Comparison of ENCODE assay signal across 8 cellular contexts in genomic region chr5:91280062-91280941, GRCh38.
DNase-seq lines count a peak whose midpoint lies in the region; ATAC-seq and TF ChIP-seq lines count a peak whose summit lies in the region.

No MANE protein-coding gene starts in this region.

- H3K27me3 ChIP-seq in A673 (replicated peaks; ENCODE audit: insufficient read depth, low read depth, low read length, poor library complexity), result no peaks in the 10 kb centered on the region

- intact Hi-C loops in A673 (cut with micrococcal nuclease; ENCODE audit: unreplicated experiment), result loop anchor here (2.0 to 10.0 kb wide), 2 partner anchors 100 to 176 kb away; no protein-coding TSS in a partner anchor

- POLR2A ChIA-PET in A673 (lab: Charles Lee; ENCODE audit: low non-redundant PET), result interaction anchor here (0.7 kb wide), 2 partner anchors 15 to 89 kb away, joined by 3 to 4 read pairs; no protein-coding TSS in a partner anchor

- peak; percentile 41 for TF ChIP-seq POLR2A in GM18526 (IDR thresholded peaks at IDR 0.05; ENCODE audit: extremely low read depth, insufficient read length)

- no peaks in the 10 kb centered on the region for H3K36me3 ChIP-seq in A673 (ENCODE audit: insufficient read depth, low read length, poor library complexity, severe bottlenecking)

- H3K4me1 ChIP-seq in A673 (ENCODE audit: insufficient read depth, low read length, poor library complexity, severe bottlenecking), result peaks cover 22% of the 10 kb centered on the region

- ATAC-seq in HG03066 (IDR thresholded peaks at IDR 0.05; ENCODE audit: low read depth, unreplicated experiment), result peak; percentile 93

- CTCF ChIA-PET in A673 (lab: Charles Lee), result no interaction called here

- TF ChIP-seq CTCF in A673 (conservative IDR thresholded peaks at IDR 0.05; ENCODE audit: low read depth, low read length), result no peak

- DNase-seq in A673 (ENCODE audit: low spot score) (peak; percentile 96), NCI-H2171 treated with DMSO at 0.1 percent for 48 hours (lab: John Stamatoyannopoulos, UW) (peak; percentile 69), iris pigment epithelial cell (ENCODE audit: low read depth) (peak; percentile 99)
- DNase-seq in activated CD4-positive, CD25-positive, alpha-beta regulatory T cell (lab: John Stamatoyannopoulos, UW), result peak; percentile 58 to 83 (median 70)
- peak; percentile 79 for DNase-seq in central memory CD4-positive, alpha-beta T cell
- DNase-seq in stimulated activated CD4-positive, alpha-beta T cell treated with anti-CD3 and anti-CD28 coated beads, Interleukin-12 subunit alpha, Interleukin-12 subunit beta, amount 100 ng/mL, for 24 hours (ENCODE audit: low read depth in 2 of 2), result peak; percentile 86 to 92

- peak overlapping the region; percentile 87 for H3K27ac ChIP-seq in A673 (ENCODE audit: low read depth, low read length, poor library complexity, severe bottlenecking)

- H3K9me3 ChIP-seq in A673 (ENCODE audit: low read depth, low read length, poor library complexity, severe bottlenecking), result no peaks in the 10 kb centered on the region

- TSS peak; percentile 89 for BruUV-seq in A673 (replicated peaks; lab: Mats Ljungman, UMichigan)

- H3K4me3 ChIP-seq in A673 (ENCODE audit: low read depth, low read length, poor library complexity, severe bottlenecking), result peak overlapping the region; percentile 50

Comparison
In these comparisons a context has a peak if more than half of its experiments do, and no peak if none do; other contexts are left out.
1. Peak in every context shown above with its lines: DNase-seq, ATAC-seq, H3K4me3 ChIP-seq and H3K27ac ChIP-seq.